14 cellular contexts compared by ENCODE assay signal in the genomic region with DNA sequence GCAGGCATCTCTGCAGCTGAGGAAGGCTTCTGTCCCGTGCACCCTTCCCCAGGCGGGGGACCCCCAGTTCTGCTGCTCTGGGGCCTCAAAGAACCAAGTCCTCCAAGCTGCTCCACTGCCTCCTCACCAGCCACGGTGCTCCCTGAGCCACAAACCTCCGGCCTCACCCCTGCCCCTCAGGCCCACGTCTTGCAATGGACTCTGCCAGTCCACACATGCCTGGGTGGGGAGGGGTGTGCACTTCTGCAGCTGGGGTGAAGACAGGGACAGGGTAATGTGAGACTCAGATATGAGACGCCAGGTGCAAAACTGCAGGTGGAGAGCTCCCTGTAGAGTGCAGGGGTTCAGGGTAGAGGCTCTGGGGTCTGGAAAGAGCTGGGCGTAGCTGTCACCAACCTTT. TPM values are rescaled to one million over a fixed set of nuclear protein-coding genes. Genes with fewer than 3 reads are reported as not detected.
DNase-seq lines count a peak whose midpoint lies in the region; ATAC-seq and TF ChIP-seq lines count a peak whose summit lies in the region.
"Had no signal": no experiment of that assay in that cellular context is flagged by ENCODE, and none has a peak within 500 bp of the region (broad histone marks: within the 10 kb centered on the region; RNA-seq: fewer than 3 reads in every experiment).

No MANE protein-coding gene starts in this region.

- in situ Hi-C loops in transverse colon (cut with MboI; ENCODE audit: low pct_ligation_motif_present in 1 of 4, low pct_unique_long_range_greater_than_20kb in 1 of 4, low sequenced_read_pairs in 3 of 4), result no loop called here

- H2AFZ ChIP-seq in OCI-LY7 (ENCODE audit: low read length), result peak overlapping the region; percentile 20; the same call in 1 of the 2 replicates
- H2AFZ ChIP-seq: neural progenitor cell had no signal

- no peak overlapping the region for H3K4me3 Mint-ChIP-seq in HFFc6

- no peak for TF ChIP-seq CTCF in OCI-LY7 (conservative IDR thresholded peaks at IDR 0.05; ENCODE audit: low read length)
- TF ChIP-seq CTCF in esophagus squamous epithelium (IDR thresholded peaks at IDR 0.05), result no peak
- no peak for TF ChIP-seq CTCF in transverse colon (IDR thresholded peaks at IDR 0.05)
- TF ChIP-seq CTCF in HFFc6 (IDR thresholded peaks at IDR 0.05), result no peak

- no peaks in the 10 kb centered on the region for H4K20me1 ChIP-seq in OCI-LY7 (ENCODE audit: insufficient read depth, low read length)

- H3K9me2 ChIP-seq in OCI-LY7 (ENCODE audit: insufficient read depth, low read length), result no peaks in the 10 kb centered on the region

- no peak overlapping the region for H3K27ac Mint-ChIP-seq in HFFc6
- H3K27ac Mint-ChIP-seq: neural progenitor cell had no signal

- CTCF ChIA-PET in OCI-LY7 (lab: Charles Lee; ENCODE audit: unreplicated experiment), result interaction anchor here (0.5 to 1.0 kb wide), 2 partner anchors 39 to 84 kb away, joined by 3 to 5 read pairs; no protein-coding TSS in a partner anchor

- no peak overlapping the region for H3K27ac ChIP-seq in OCI-LY7 (ENCODE audit: low read depth, low read length, poor library complexity, severe bottlenecking)
- peak overlapping the region in 3 of 4 donors; percentile 26 to 95 (median 95) for H3K27ac ChIP-seq in esophagus squamous epithelium
- H3K27ac ChIP-seq in transverse colon, result peak overlapping the region; percentile 80 to 98 (median 95)
- H3K27ac ChIP-seq: neural progenitor cell had no signal

- H3K4me1 Mint-ChIP-seq in HFFc6 (ENCODE audit: low read depth), result peaks cover 24% of the 10 kb centered on the region

- H3K4me3 ChIP-seq in OCI-LY7 (ENCODE audit: low read depth, low read length, poor library complexity, severe bottlenecking), result no peak overlapping the region
- H3K4me3 ChIP-seq in esophagus squamous epithelium, result no peak overlapping the region
- H3K4me3 ChIP-seq in transverse colon, result no peak overlapping the region
- H3K4me3 ChIP-seq: neural progenitor cell had no signal

- intact Hi-C loops in Right ventricle myocardium superior (cut with DNase I) (loop anchor here (5.0 kb wide), 1 partner anchor 40 kb away; no protein-coding TSS in a partner anchor), Right ventricle myocardium inferior (cut with DNase I) (loop anchor here (5.0 kb wide), 1 partner anchor 140 kb away; the partner anchor contains the start of gene IFITM2), OCI-LY7 (cut with micrococcal nuclease; ENCODE audit: unreplicated experiment) (loop anchor here (5.0 kb wide), 1 partner anchor 90 kb away; the partner anchor contains the start of genes HRAS and LRRC56), esophagus squamous epithelium (cut with DNase I) (loop anchor here (5.0 kb wide), 1 partner anchor 70 kb away; no protein-coding TSS in a partner anchor), transverse colon (cut with DNase I; ENCODE audit: low total_unique reads) (loop anchor here (10.0 kb wide), 1 partner anchor 72 kb away; no protein-coding TSS in a partner anchor)

- POLR2A ChIA-PET in OCI-LY7 (lab: Charles Lee), result interaction anchor here (0.5 kb wide), 1 partner anchor 34 kb away, joined by 3 read pairs; no protein-coding TSS in a partner anchor

- H3K27me3 Mint-ChIP-seq in HFFc6 (ENCODE audit: insufficient read depth), result peaks cover 11% of the 10 kb centered on the region

- H3K4me2 ChIP-seq in OCI-LY7 (ENCODE audit: low read length), result no peak overlapping the region
- H3K4me2 ChIP-seq: neural progenitor cell had no signal

- H3K4me1 ChIP-seq in OCI-LY7 (ENCODE audit: insufficient read depth, low read length, poor library complexity, severe bottlenecking) (peaks cover 27% of the 10 kb centered on the region), esophagus squamous epithelium (peaks cover 24 to 84% (median 33%) of the 10 kb centered on the region in 3 donors), transverse colon (peaks cover 25 to 75% (median 58%) of the 10 kb centered on the region in 4 donors)

- no peaks in the 10 kb centered on the region for H3K36me3 ChIP-seq in OCI-LY7 (ENCODE audit: insufficient read depth, low read length)
- peaks cover 0 to under 1% (median 0%) of the 10 kb centered on the region in 3 donors for H3K36me3 ChIP-seq in esophagus squamous epithelium
- no peaks in the 10 kb centered on the region for H3K36me3 ChIP-seq in transverse colon
- H3K36me3 ChIP-seq: neural progenitor cell had no signal

- no peak for TF ChIP-seq EP300 in transverse colon (IDR thresholded peaks at IDR 0.05; ENCODE audit: low read depth)

- ATAC-seq in Right ventricle myocardium superior (ENCODE audit: poor library complexity) (no peak), Right ventricle myocardium inferior (no peak), GM21423 (IDR thresholded peaks at IDR 0.05; ENCODE audit: unreplicated experiment) (no peak)

- no peaks in the 10 kb centered on the region for H3K9me3 ChIP-seq in OCI-LY7 (ENCODE audit: low read length)
- H3K9me3 ChIP-seq in esophagus squamous epithelium, result no peaks in the 10 kb centered on the region
- no peaks in the 10 kb centered on the region for H3K9me3 ChIP-seq in transverse colon

- no peaks in the 10 kb centered on the region for H3K9me3 Mint-ChIP-seq in HFFc6
- H3K9me3 Mint-ChIP-seq: neural progenitor cell had no signal

- peak; percentile 30 for DNase-seq in Right ventricle myocardium superior
- DNase-seq in Right ventricle myocardium inferior (ENCODE audit: missing footprints), result no peak
- DNase-seq in OCI-LY7 (ENCODE audit: low spot score), result peak; percentile 24
- DNase-seq in esophagus squamous epithelium (lab: John Stamatoyannopoulos, UW), result no peak
- peak; percentile 55 for DNase-seq in transverse colon
- DNase-seq in HFFc6, result no peak
- DNase-seq in NCI-H1436 treated with DMSO at 0.1 percent for 48 hours (lab: John Stamatoyannopoulos, UW), result no peak
- DNase-seq: activated CD4-positive, alpha-beta T cell treated with anti-CD3 and anti-CD28 coated beads, Interleukin-2, amount 50 U/mL, for 1 hour; activated naive CD4-positive, alpha-beta T cell treated with Interleukin-2 at 50 U/mL for 16 hours; AML-193; NK-92 treated with Interleukin-12 subunit alpha and Interleukin-12 subunit beta, amount 100 ng/mL, for 24 hours; stimulated activated CD4-positive, alpha-beta T cell treated with anti-CD3 and anti-CD28 coated beads, Interleukin-12 subunit alpha, Interleukin-12 subunit beta, amount 100 ng/mL, for 4 hours had no signal

- TF ChIP-seq POLR2A in esophagus squamous epithelium (IDR thresholded peaks at IDR 0.05), result no peak
- TF ChIP-seq POLR2A in transverse colon (IDR thresholded peaks at IDR 0.05), result no peak

- no peaks in the 10 kb centered on the region; the same call in 1 of the 2 replicates for H3K79me2 ChIP-seq in OCI-LY7 (ENCODE audit: insufficient read depth, low read depth, low read length)

- H3K27me3 ChIP-seq in esophagus squamous epithelium, result peaks cover 0 to 12% (median 0%) of the 10 kb centered on the region in 4 donors
- peaks cover 9% of the 10 kb centered on the region for H3K27me3 ChIP-seq in transverse colon
- H3K27me3 ChIP-seq: neural progenitor cell had no signal

- BruUV-seq in OCI-LY7 (replicated peaks; lab: Mats Ljungman, UMichigan), result no TSS peak

- no peaks in the 10 kb centered on the region for H3K36me3 Mint-ChIP-seq in HFFc6 (ENCODE audit: low read depth)

- WGBS in esophagus squamous epithelium, 2 donors, result 71 to 83% methylated on average over 1 to 2 of the region's 7 CpGs
- 55 to 69% methylated on average over 3 to 7 of the region's 7 CpGs for WGBS in transverse colon (ENCODE audit: low coverage in 1 of 2), 2 donors

RNA-seq across cellular contexts. Expression of gene PTDSS2, which starts 3.2 kb away (rescaled TPM):
- total RNA-seq in Right ventricle myocardium superior, result 25.5 TPM
- 27.8 TPM for total RNA-seq in Right ventricle myocardium inferior
- total RNA-seq in OCI-LY7 (2014; rRNA removed; shearing (Covaris generic)), result 19.6 and 27.8 TPM in 2 replicates
- 30.3 and 32.7 TPM in 2 replicates for total RNA-seq in OCI-LY7 (2022)
- total RNA-seq in esophagus squamous epithelium, result 10 to 100 TPM; 15.8 to 34.3 (median 22.8) TPM
- 100 to 1,000 TPM in 2 of 4 donors, 10 to 100 TPM in 2; 28.5 to 264 (median 76.0) TPM for total RNA-seq in transverse colon
- total RNA-seq in HFFc6 (2021; fragmentation: NEBNext Ultra II Directional; extraction: Animal tissue kit (Norgen Biotek cat#: 25700)), result 10 to 100 TPM; 23.3 to 34.5 (median 27.2) TPM

RNA-seq across cellular contexts. Expression of gene ANO9, which starts 5.1 kb away (rescaled TPM):
- total RNA-seq in Right ventricle myocardium superior (0.08 TPM), Right ventricle myocardium inferior (0.41 TPM), OCI-LY7 (2022) (27.6 and 28.2 TPM in 2 replicates), esophagus squamous epithelium (10 to 100 TPM; 11.0 to 22.1 (median 16.2) TPM), transverse colon (100 to 1,000 TPM; 117 to 490 (median 296) TPM)
- 22.2 and 25.7 TPM in 2 replicates for total RNA-seq in OCI-LY7 (2014; rRNA removed; shearing (Covaris generic))
- total RNA-seq in HFFc6 (2021; fragmentation: NEBNext Ultra II Directional; extraction: Animal tissue kit (Norgen Biotek cat#: 25700)), result not detected

RNA-seq across cellular contexts. Expression of gene SIGIRR, which starts 32.1 kb away (rescaled TPM):
- 38.6 TPM for total RNA-seq in Right ventricle myocardium superior
- 50.0 TPM for total RNA-seq in Right ventricle myocardium inferior
- total RNA-seq in OCI-LY7 (2014; rRNA removed; shearing (Covaris generic)), result 36.9 and 57.2 TPM in 2 replicates
- total RNA-seq in OCI-LY7 (2022), result 25.3 and 29.2 TPM in 2 replicates
- 10 to 100 TPM; 15.5 to 35.1 (median 16.1) TPM for total RNA-seq in esophagus squamous epithelium
- 100 to 1,000 TPM; 107 to 344 (median 148) TPM for total RNA-seq in transverse colon
- total RNA-seq in HFFc6 (2021; fragmentation: NEBNext Ultra II Directional; extraction: Animal tissue kit (Norgen Biotek cat#: 25700)), result 10 to 100 TPM; 15.9 to 21.6 (median 18.7) TPM

RNA-seq across cellular contexts. Expression of gene PKP3, which starts 52.9 kb away (rescaled TPM):
- 0.86 TPM for total RNA-seq in Right ventricle myocardium superior
- total RNA-seq in Right ventricle myocardium inferior, result 0.32 TPM
- not detected in 2 replicates for total RNA-seq in OCI-LY7 (2014; rRNA removed; shearing (Covaris generic))
- not detected in 2 replicates for total RNA-seq in OCI-LY7 (2022)
- total RNA-seq in esophagus squamous epithelium, result 1,000 to 10,000 TPM in 1 of 4 donors, 100 to 1,000 TPM in 3; 314 to 1,016 (median 520) TPM
- 100 to 1,000 TPM; 159 to 359 (median 200) TPM for total RNA-seq in transverse colon
- 1 to 10 TPM; 2.5 to 3.3 (median 2.9) TPM for total RNA-seq in HFFc6 (2021; fragmentation: NEBNext Ultra II Directional; extraction: Animal tissue kit (Norgen Biotek cat#: 25700))

Comparison
In these comparisons a context has a peak if more than half of its experiments do, and no peak if none do; other contexts are left out.
1. DNase-seq: peak in Right ventricle myocardium superior (single experiment), OCI-LY7 (single experiment) and transverse colon (single experiment); none in Right ventricle myocardium inferior (single experiment), esophagus squamous epithelium (single experiment), HFFc6 (single experiment) and NCI-H1436 treated with DMSO at 0.1 percent for 48 hours (single experiment).